14 cellular contexts compared by ENCODE assay signal in the genomic region with DNA sequence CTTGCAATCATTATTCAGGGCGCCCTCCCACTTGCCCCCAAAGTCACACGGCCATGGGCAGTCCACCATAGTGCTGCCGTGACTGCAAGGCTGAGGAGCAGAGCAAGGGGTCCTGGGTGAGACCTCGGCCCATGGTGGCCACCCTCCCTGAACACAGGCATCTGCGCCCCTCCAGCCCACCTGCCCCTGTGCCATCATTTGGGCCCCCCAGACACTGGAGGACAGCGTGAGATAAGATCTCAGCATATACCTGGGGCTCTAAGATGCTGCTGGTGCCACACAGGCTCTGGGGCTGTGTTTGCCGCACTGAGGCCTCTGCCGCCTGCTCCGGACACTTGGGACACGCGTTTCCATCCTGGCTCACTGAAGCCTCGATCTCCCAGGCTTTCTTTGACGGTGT. TPM values are rescaled to one million over a fixed set of nuclear protein-coding genes. Genes with fewer than 3 reads are reported as not detected.
DNase-seq lines count a peak whose midpoint lies in the region; ATAC-seq and TF ChIP-seq lines count a peak whose summit lies in the region.
"Had no signal": no experiment of that assay in that cellular context is flagged by ENCODE, and none has a peak within 500 bp of the region (broad histone marks: within the 10 kb centered on the region; RNA-seq: fewer than 3 reads in every experiment).

No MANE protein-coding gene starts in this region.

- H3K27ac ChIP-seq in RWPE1 = peak overlapping the region; percentile 97

- no peak for TF ChIP-seq CTCF in RWPE1 (conservative IDR thresholded peaks at IDR 0.05; ENCODE audit: low read depth)

- peak overlapping the region; percentile 35 for H3K27ac Mint-ChIP-seq in activated naive CD4-positive, alpha-beta T cell treated with anti-CD3 and anti-CD28 coated beads, Interleukin-2, amount 50 U/mL, for 24 hours
- H3K27ac Mint-ChIP-seq in activated naive CD8-positive, alpha-beta T cell treated with anti-CD3 and anti-CD28 coated beads for 36 hours = peak overlapping the region; percentile 51
- H3K27ac Mint-ChIP-seq in stimulated activated effector memory CD8-positive, alpha-beta T cell treated with anti-CD3 and anti-CD28 coated beads, Interleukin-12 subunit alpha, Interleukin-12 subunit beta, amount 100 ng/mL, for 72 hours = peak overlapping the region; percentile 52

- H3K4me1 Mint-ChIP-seq in activated naive CD4-positive, alpha-beta T cell treated with anti-CD3 and anti-CD28 coated beads, Interleukin-2, amount 50 U/mL, for 24 hours = peaks cover 42% of the 10 kb centered on the region
- H3K4me1 Mint-ChIP-seq in activated naive CD8-positive, alpha-beta T cell treated with anti-CD3 and anti-CD28 coated beads for 36 hours = peaks cover 35% of the 10 kb centered on the region
- H3K4me1 Mint-ChIP-seq in stimulated activated effector memory CD8-positive, alpha-beta T cell treated with anti-CD3 and anti-CD28 coated beads, Interleukin-12 subunit alpha, Interleukin-12 subunit beta, amount 100 ng/mL, for 72 hours = peaks cover 32% of the 10 kb centered on the region

- ATAC-seq in stimulated activated effector memory CD8-positive, alpha-beta T cell treated with anti-CD3 and anti-CD28 coated beads, Interleukin-12 subunit alpha, Interleukin-12 subunit beta, amount 100 ng/mL, for 72 hours = no peak
- no peak for ATAC-seq in GM19395 (IDR thresholded peaks at IDR 0.05; ENCODE audit: unreplicated experiment)
- ATAC-seq: Right ventricle myocardium inferior had no signal

- no peaks in the 10 kb centered on the region for H3K27me3 Mint-ChIP-seq in activated naive CD4-positive, alpha-beta T cell treated with anti-CD3 and anti-CD28 coated beads, Interleukin-2, amount 50 U/mL, for 24 hours
- no peaks in the 10 kb centered on the region for H3K27me3 Mint-ChIP-seq in activated naive CD8-positive, alpha-beta T cell treated with anti-CD3 and anti-CD28 coated beads for 36 hours

- no peaks in the 10 kb centered on the region for H3K36me3 Mint-ChIP-seq in activated naive CD4-positive, alpha-beta T cell treated with anti-CD3 and anti-CD28 coated beads, Interleukin-2, amount 50 U/mL, for 24 hours
- peaks cover 8% of the 10 kb centered on the region for H3K36me3 Mint-ChIP-seq in activated naive CD8-positive, alpha-beta T cell treated with anti-CD3 and anti-CD28 coated beads for 36 hours
- H3K36me3 Mint-ChIP-seq in stimulated activated effector memory CD8-positive, alpha-beta T cell treated with anti-CD3 and anti-CD28 coated beads, Interleukin-12 subunit alpha, Interleukin-12 subunit beta, amount 100 ng/mL, for 72 hours = peaks cover 27% of the 10 kb centered on the region

- no peaks in the 10 kb centered on the region for H3K9me3 Mint-ChIP-seq in activated naive CD4-positive, alpha-beta T cell treated with anti-CD3 and anti-CD28 coated beads, Interleukin-2, amount 50 U/mL, for 24 hours
- no peaks in the 10 kb centered on the region for H3K9me3 Mint-ChIP-seq in activated naive CD8-positive, alpha-beta T cell treated with anti-CD3 and anti-CD28 coated beads for 36 hours
- H3K9me3 Mint-ChIP-seq in stimulated activated effector memory CD8-positive, alpha-beta T cell treated with anti-CD3 and anti-CD28 coated beads, Interleukin-12 subunit alpha, Interleukin-12 subunit beta, amount 100 ng/mL, for 72 hours = no peaks in the 10 kb centered on the region

- POLR2A ChIA-PET in RWPE1 (lab: Yijun Ruan, JAX; ENCODE audit: low non-redundant PET) = no interaction called here

- CTCF ChIA-PET in RWPE1 (lab: Yijun Ruan, JAX) = interaction anchor here (1.8 kb wide), 1 partner anchor 148 kb away, joined by 8 read pairs; no protein-coding TSS in a partner anchor

- no peak for DNase-seq in activated naive CD4-positive, alpha-beta T cell treated with Interleukin-2 at 50 U/mL for 16 hours
- DNase-seq in RWPE1 (ENCODE audit: low spot score) (no peak), superior temporal gyrus (ENCODE audit: extremely low spot score) (no peak)
- no peak for DNase-seq in activated naive CD8-positive, alpha-beta T cell treated with anti-CD3 and anti-CD28 coated beads for 36 hours
- no peak for DNase-seq in stimulated activated effector memory CD8-positive, alpha-beta T cell treated with anti-CD3 and anti-CD28 coated beads, Interleukin-12 subunit alpha, Interleukin-12 subunit beta, amount 100 ng/mL, for 72 hours (ENCODE audit: low spot score in 2 of 2)
- DNase-seq: DMS 273 treated with DMSO at 0.1 percent for 48 hours, Kasumi-1, NCI-H1105 treated with DMSO at 0.1 percent for 48 hours, NCI-H187, NCI-H446, NCI-H774 had no signal

- H3K4me3 Mint-ChIP-seq in activated naive CD4-positive, alpha-beta T cell treated with anti-CD3 and anti-CD28 coated beads, Interleukin-2, amount 50 U/mL, for 24 hours = no peak overlapping the region
- H3K4me3 Mint-ChIP-seq in activated naive CD8-positive, alpha-beta T cell treated with anti-CD3 and anti-CD28 coated beads for 36 hours = no peak overlapping the region
- H3K4me3 Mint-ChIP-seq in stimulated activated effector memory CD8-positive, alpha-beta T cell treated with anti-CD3 and anti-CD28 coated beads, Interleukin-12 subunit alpha, Interleukin-12 subunit beta, amount 100 ng/mL, for 72 hours = no peak overlapping the region

RNA-seq across cellular contexts. Expression of a gene that starts 3.5 kb away (rescaled TPM):
- total RNA-seq in activated naive CD8-positive, alpha-beta T cell treated with anti-CD3 and anti-CD28 coated beads for 36 hours = 10 to 100 TPM; 27.2 to 28.7 TPM

RNA-seq across cellular contexts. Expression of a gene that starts 20.1 kb away (rescaled TPM):
- total RNA-seq in activated naive CD8-positive, alpha-beta T cell treated with anti-CD3 and anti-CD28 coated beads for 36 hours = 1 to 10 TPM; 5.3 to 5.6 TPM
